Comparison of ENCODE assay signal across 28 cellular contexts in genomic region chr13:66547685-66548084, GRCh38.
"Had no signal": no experiment of that assay in that cellular context is flagged by ENCODE, and none has a peak within 500 bp of the region (broad histone marks: within the 10 kb centered on the region; RNA-seq: fewer than 3 reads in every experiment).

No MANE protein-coding gene starts in this region.

- H3K4me1 Mint-ChIP-seq: immature natural killer cell; memory B cell; naive thymus-derived CD4-positive, alpha-beta T cell; stimulated activated naive B cell treated with anti-CD40 and anti-IgM and Interleukin-4, amounts not matched to agents 10 μg/mL and 1 μg/mL and 100 μg/mL, for 72 hours had no signal

- H3K27me3 ChIP-seq: ovary, stomach, testis, thyroid gland, transverse colon, upper lobe of left lung, vagina had no signal

- H3K4me1 ChIP-seq: left ventricle myocardium inferior, prostate gland, stomach, testis, thyroid gland, transverse colon, upper lobe of left lung, vagina had no signal

- H3K9me3 Mint-ChIP-seq: naive thymus-derived CD4-positive, alpha-beta T cell; stimulated activated naive B cell treated with anti-CD40 and anti-IgM and Interleukin-4, amounts not matched to agents 10 μg/mL and 1 μg/mL and 100 μg/mL, for 72 hours had no signal

- FAIRE-seq: islet of Langerhans had no signal

- H3K4me3 ChIP-seq: left ventricle myocardium inferior, mucosa of descending colon, ovary, prostate gland, skin epidermis, stomach, testis, thyroid gland, transverse colon, upper lobe of left lung, vagina had no signal

- DNase-seq: hippocampal formation; immature natural killer cell; left ventricle myocardium inferior; midbrain; mucosa of descending colon; naive thymus-derived CD4-positive, alpha-beta T cell; ovary; posterior cingulate gyrus; retina; right cardiac atrium; stimulated activated CD4-positive, alpha-beta T cell treated with anti-CD3 and anti-CD28 coated beads, Interleukin-12 subunit alpha, Interleukin-12 subunit beta, amount 100 ng/mL, for 4 hours; stimulated activated CD4-positive, alpha-beta T cell treated with anti-CD3 and anti-CD28 coated beads, Interleukin-15, amount 100 ng/mL, for 24 hours; stimulated activated CD4-positive, alpha-beta T cell treated with anti-CD3 and anti-CD28 coated beads, Interleukin-2, amount 100 ng/mL, for 24 hours; stimulated activated CD4-positive, alpha-beta T cell treated with anti-CD3 and anti-CD28 coated beads, Interleukin-4, amount 100 ng/mL, for 1 hour; stimulated activated naive B cell treated with anti-CD40 and anti-IgM and Interleukin-4, amounts not matched to agents 10 μg/mL and 1 μg/mL and 100 μg/mL, for 72 hours; stimulated activated naive CD8-positive, alpha-beta T cell treated with anti-CD3 and anti-CD28 coated beads, Interleukin-15, Interleukin-2, amounts not matched to agents 100 U/mL and 50 U/mL, for 24 hours; stomach; testis; thyroid gland; transverse colon; upper lobe of left lung had no signal

- H3K9me3 ChIP-seq: left ventricle myocardium inferior, mucosa of descending colon, ovary, prostate gland, stomach, testis, thyroid gland, transverse colon, upper lobe of left lung, vagina had no signal

- H3K4me3 Mint-ChIP-seq: immature natural killer cell; memory B cell; naive thymus-derived CD4-positive, alpha-beta T cell; natural killer cell treated with Interleukin-12 subunit alpha and Interleukin-12 subunit beta and Interleukin-15 and Interleukin-18, amount 100 ng/mL, for 72 hours; stimulated activated naive B cell treated with anti-CD40 and anti-IgM and Interleukin-4, amounts not matched to agents 10 μg/mL and 1 μg/mL and 100 μg/mL, for 72 hours had no signal

- H3K27me3 Mint-ChIP-seq: memory B cell; naive thymus-derived CD4-positive, alpha-beta T cell; natural killer cell treated with Interleukin-12 subunit alpha and Interleukin-12 subunit beta and Interleukin-15 and Interleukin-18, amount 100 ng/mL, for 72 hours; stimulated activated naive B cell treated with anti-CD40 and anti-IgM and Interleukin-4, amounts not matched to agents 10 μg/mL and 1 μg/mL and 100 μg/mL, for 72 hours had no signal

- H3K27ac ChIP-seq: left ventricle myocardium inferior, ovary, prostate gland, skin epidermis, stomach, testis, thyroid gland, transverse colon, upper lobe of left lung, vagina had no signal

- ATAC-seq: mucosa of descending colon; naive thymus-derived CD4-positive, alpha-beta T cell; natural killer cell treated with Interleukin-12 subunit alpha and Interleukin-12 subunit beta and Interleukin-15 and Interleukin-18, amount 100 ng/mL, for 72 hours; right cardiac atrium; sciatic nerve; stimulated activated naive B cell treated with anti-CD40 and anti-IgM and Interleukin-4, amounts not matched to agents 10 μg/mL and 1 μg/mL and 100 μg/mL, for 72 hours; stimulated activated naive CD8-positive, alpha-beta T cell treated with anti-CD3 and anti-CD28 coated beads, Interleukin-15, Interleukin-2, amounts not matched to agents 100 U/mL and 50 U/mL, for 24 hours had no signal

- H3K36me3 Mint-ChIP-seq: immature natural killer cell; memory B cell; naive thymus-derived CD4-positive, alpha-beta T cell; natural killer cell treated with Interleukin-12 subunit alpha and Interleukin-12 subunit beta and Interleukin-15 and Interleukin-18, amount 100 ng/mL, for 72 hours; stimulated activated naive B cell treated with anti-CD40 and anti-IgM and Interleukin-4, amounts not matched to agents 10 μg/mL and 1 μg/mL and 100 μg/mL, for 72 hours had no signal

- H3K27ac Mint-ChIP-seq: immature natural killer cell; memory B cell; naive thymus-derived CD4-positive, alpha-beta T cell; natural killer cell treated with Interleukin-12 subunit alpha and Interleukin-12 subunit beta and Interleukin-15 and Interleukin-18, amount 100 ng/mL, for 72 hours; stimulated activated naive B cell treated with anti-CD40 and anti-IgM and Interleukin-4, amounts not matched to agents 10 μg/mL and 1 μg/mL and 100 μg/mL, for 72 hours had no signal

- H3K36me3 ChIP-seq: left ventricle myocardium inferior, ovary, prostate gland, stomach, thyroid gland, transverse colon, upper lobe of left lung, vagina had no signal
